ENCODE assay signal across 8 cellular contexts in genomic region chr2:97662895-97663625, GRCh38. TPM values are rescaled to one million over a fixed set of nuclear protein-coding genes. Genes with fewer than 3 reads are reported as not detected.
DNase-seq lines count a peak whose midpoint lies in the region; ATAC-seq lines count a peak whose summit lies in the region.

No MANE protein-coding gene starts in this region.

- H3K36me3 Mint-ChIP-seq in activated naive CD4-positive, alpha-beta T cell treated with anti-CD3 and anti-CD28 coated beads, Interleukin-2, amount 10 ng/mL, durations not matched to agents 7 days and 5 days, result peaks cover 24% of the 10 kb centered on the region

- peak overlapping the region; percentile 93 for H3K4me3 Mint-ChIP-seq in activated naive CD4-positive, alpha-beta T cell treated with anti-CD3 and anti-CD28 coated beads, Interleukin-2, amount 10 ng/mL, durations not matched to agents 7 days and 5 days

- peaks cover 34% of the 10 kb centered on the region for H3K36me3 ChIP-seq in SJSA1

- DNase-seq in DMS114 treated with DMSO at 0.1 percent for 48 hours (lab: John Stamatoyannopoulos, UW; ENCODE audit: unreplicated experiment) (peak; percentile 40), HS-5 (ENCODE audit: low read depth) (peak; percentile 100), SJSA1 (ENCODE audit: low read depth in 1 of 2, low spot score in 2 of 2) (peak; percentile 86 to 92), germinal center (ENCODE audit: low spot score) (peak; percentile 70), occipital lobe (lab: John Stamatoyannopoulos, UW) (peak; percentile 50)
- DNase-seq in activated naive CD4-positive, alpha-beta T cell treated with anti-CD3 and anti-CD28 coated beads, Interleukin-2, amount 10 ng/mL, durations not matched to agents 7 days and 5 days, result peak; percentile 78

- peaks cover 36% of the 10 kb centered on the region for H3K4me1 Mint-ChIP-seq in activated naive CD4-positive, alpha-beta T cell treated with anti-CD3 and anti-CD28 coated beads, Interleukin-2, amount 10 ng/mL, durations not matched to agents 7 days and 5 days

- H3K27me3 ChIP-seq in SJSA1 (replicated peaks), result no peaks in the 10 kb centered on the region

- H3K27me3 Mint-ChIP-seq in activated naive CD4-positive, alpha-beta T cell treated with anti-CD3 and anti-CD28 coated beads, Interleukin-2, amount 10 ng/mL, durations not matched to agents 7 days and 5 days, result no peaks in the 10 kb centered on the region

- H3K9me3 Mint-ChIP-seq in activated naive CD4-positive, alpha-beta T cell treated with anti-CD3 and anti-CD28 coated beads, Interleukin-2, amount 10 ng/mL, durations not matched to agents 7 days and 5 days, result no peaks in the 10 kb centered on the region

- peak; percentile 38 for ATAC-seq in GM21360 (IDR thresholded peaks at IDR 0.05; ENCODE audit: unreplicated experiment)

- no peaks in the 10 kb centered on the region for H3K9me3 ChIP-seq in SJSA1 (replicated peaks)

- CTCF ChIA-PET in activated naive CD4-positive, alpha-beta T cell treated with anti-CD3 and anti-CD28 coated beads, Interleukin-2, amount 10 ng/mL, durations not matched to agents 7 days and 5 days (lab: Charles Lee), result interaction anchor here (0.9 to 4.9 kb wide), 10 partner anchors 12 to 72 kb away, joined by 3 to 78 read pairs (median 4); partner anchors contain the start of gene COX5B

- H3K4me1 ChIP-seq in SJSA1 (replicated peaks), result peaks cover 18% of the 10 kb centered on the region

- peak overlapping the region; percentile 98 for H3K27ac Mint-ChIP-seq in activated naive CD4-positive, alpha-beta T cell treated with anti-CD3 and anti-CD28 coated beads, Interleukin-2, amount 10 ng/mL, durations not matched to agents 7 days and 5 days

- H3K4me3 ChIP-seq in SJSA1, result peak overlapping the region; percentile 91

- peak overlapping the region; percentile 91 for H3K27ac ChIP-seq in SJSA1
- peak overlapping the region; percentile 85 for H3K27ac ChIP-seq in temporal lobe (ENCODE audit: low read depth, low read length)

RNA-seq across cellular contexts. Expression of gene ACTR1B, which starts 0.8 kb away (rescaled TPM):
- 22.1 and 28.3 TPM in 2 replicates for total RNA-seq in SJSA1 (2014; rRNA removed; shearing (Covaris generic))
- total RNA-seq in occipital lobe, result 27.1 TPM
- total RNA-seq in temporal lobe, result 25.8 TPM

RNA-seq across cellular contexts. Expression of gene C2orf92, which starts 6.5 kb away (rescaled TPM):
- 0.24 TPM in 1 of 2 replicates, not detected in the other for total RNA-seq in SJSA1 (2014; rRNA removed; shearing (Covaris generic))
- total RNA-seq in occipital lobe (3.6 TPM), temporal lobe (3.7 TPM)

RNA-seq across cellular contexts. Expression of gene COX5B, which starts 17.2 kb away (rescaled TPM):
- total RNA-seq in SJSA1 (2014; rRNA removed; shearing (Covaris generic)), result 233 and 275 TPM in 2 replicates
- total RNA-seq in occipital lobe, result 175 TPM
- 134 TPM for total RNA-seq in temporal lobe

RNA-seq across cellular contexts. Expression of gene ZAP70, which starts 50.3 kb away (rescaled TPM):
- total RNA-seq in SJSA1 (2014; rRNA removed; shearing (Covaris generic)), result not detected in 2 replicates
- total RNA-seq in occipital lobe (1.1 TPM), temporal lobe (0.49 TPM)

Comparison
In these comparisons a context has a peak if more than half of its experiments do, and no peak if none do; other contexts are left out.
1. Peak in every context shown above with its lines: DNase-seq, ATAC-seq, H3K4me3 ChIP-seq and H3K27ac ChIP-seq.
2. DNase-seq: peak in every context shown above with its lines; median percentile 100 in HS-5; 89 in SJSA1; 78 in activated naive CD4-positive, alpha-beta T cell treated with anti-CD3 and anti-CD28 coated beads, Interleukin-2, amount 10 ng/mL, durations not matched to agents 7 days and 5 days; 70 in germinal center; 50 in occipital lobe; 40 in DMS114 treated with DMSO at 0.1 percent for 48 hours.